In genomic region chr15:63981596-63982320, GRCh38 we compare ENCODE assay signal across 18 cellular contexts.
"Had no signal": no experiment of that assay in that cellular context is flagged by ENCODE, and none has a peak within 500 bp of the region (broad histone marks: within the 10 kb centered on the region; RNA-seq: fewer than 3 reads in every experiment).

No MANE protein-coding gene starts in this region.

- H3K36me3 ChIP-seq: lower lobe of right lung, pancreas, tibial artery, uterus had no signal

- FAIRE-seq: pancreas had no signal

- ATAC-seq: lower lobe of right lung; pancreas; stimulated activated naive B cell treated with anti-CD40 and anti-IgM and Interleukin-4, amounts not matched to agents 10 μg/mL and 1 μg/mL and 100 μg/mL, for 72 hours had no signal

- H3K9me3 Mint-ChIP-seq: activated B cell treated with CpG ODN at 0.5 μM for 24 hours; activated CD4-positive, alpha-beta T cell treated with anti-CD3 and anti-CD28 coated beads, Interleukin-2, amount 10 ng/mL, durations not matched to agents 7 days and 5 days; activated naive CD8-positive, alpha-beta T cell treated with anti-CD3 and anti-CD28 coated beads, Interleukin-2, amount 10 ng/mL, durations not matched to agents 7 days and 5 days; brain; stimulated activated naive B cell treated with anti-CD40 and anti-IgM and Interleukin-4, amounts not matched to agents 10 μg/mL and 1 μg/mL and 100 μg/mL, for 72 hours; T-helper 2 cell treated with Interferon-gamma antibody and Interleukin-4, amounts not matched to agents 5 μg/mL and 100 μg/mL, for 36 hours had no signal

- H3K4me3 ChIP-seq: lower lobe of right lung, pancreas, tibial artery, uterus had no signal

- H3K4me1 Mint-ChIP-seq: activated CD4-positive, alpha-beta T cell treated with anti-CD3 and anti-CD28 coated beads, Interleukin-2, amount 10 ng/mL, durations not matched to agents 7 days and 5 days; activated naive CD8-positive, alpha-beta T cell treated with anti-CD3 and anti-CD28 coated beads, Interleukin-2, amount 10 ng/mL, durations not matched to agents 7 days and 5 days had no signal

- H3K4me3 Mint-ChIP-seq: activated B cell treated with CpG ODN at 0.5 μM for 24 hours; activated CD4-positive, alpha-beta T cell treated with anti-CD3 and anti-CD28 coated beads, Interleukin-2, amount 10 ng/mL, durations not matched to agents 7 days and 5 days; activated naive CD8-positive, alpha-beta T cell treated with anti-CD3 and anti-CD28 coated beads, Interleukin-2, amount 10 ng/mL, durations not matched to agents 7 days and 5 days; mesothelial cell of epicardium; stimulated activated naive B cell treated with anti-CD40 and anti-IgM and Interleukin-4, amounts not matched to agents 10 μg/mL and 1 μg/mL and 100 μg/mL, for 72 hours; T-helper 2 cell treated with Interferon-gamma antibody and Interleukin-4, amounts not matched to agents 5 μg/mL and 100 μg/mL, for 36 hours had no signal

- H3K36me3 Mint-ChIP-seq: activated naive CD8-positive, alpha-beta T cell treated with anti-CD3 and anti-CD28 coated beads, Interleukin-2, amount 10 ng/mL, durations not matched to agents 7 days and 5 days; brain; mesothelial cell of epicardium; stimulated activated naive B cell treated with anti-CD40 and anti-IgM and Interleukin-4, amounts not matched to agents 10 μg/mL and 1 μg/mL and 100 μg/mL, for 72 hours had no signal

- H3K27ac ChIP-seq: pancreas, tibial artery, uterus had no signal

- H3K27me3 Mint-ChIP-seq: activated B cell treated with CpG ODN at 0.5 μM for 24 hours; brain; stimulated activated naive B cell treated with anti-CD40 and anti-IgM and Interleukin-4, amounts not matched to agents 10 μg/mL and 1 μg/mL and 100 μg/mL, for 72 hours had no signal

- DNase-seq: activated B cell treated with CpG ODN at 0.5 μM for 24 hours; activated CD4-positive, alpha-beta T cell treated with anti-CD3 and anti-CD28 coated beads, Interleukin-2, amount 10 ng/mL, durations not matched to agents 7 days and 5 days; activated naive CD4-positive, alpha-beta T cell; activated T-cell treated with anti-CD3 and anti-CD28 coated beads for 4 hours; cerebellar nuclear complex; erythroblast; hypothalamus; lower lobe of right lung; pancreas; stimulated activated CD4-positive, alpha-beta T cell treated with anti-CD3 and anti-CD28 coated beads, Interleukin-15, amount 100 ng/mL, for 24 hours; stimulated activated CD4-positive, alpha-beta T cell treated with anti-CD3 and anti-CD28 coated beads, Interleukin-4, amount 100 ng/mL, for 1 hour; stimulated activated naive B cell treated with anti-CD40 and anti-IgM and Interleukin-4, amounts not matched to agents 10 μg/mL and 1 μg/mL and 100 μg/mL, for 72 hours; tibial artery; uterus had no signal

- H3K27ac Mint-ChIP-seq: activated B cell treated with CpG ODN at 0.5 μM for 24 hours; activated CD4-positive, alpha-beta T cell treated with anti-CD3 and anti-CD28 coated beads, Interleukin-2, amount 10 ng/mL, durations not matched to agents 7 days and 5 days; activated naive CD8-positive, alpha-beta T cell treated with anti-CD3 and anti-CD28 coated beads, Interleukin-2, amount 10 ng/mL, durations not matched to agents 7 days and 5 days; mesothelial cell of epicardium; T-helper 2 cell treated with Interferon-gamma antibody and Interleukin-4, amounts not matched to agents 5 μg/mL and 100 μg/mL, for 36 hours had no signal

- H3K9me3 ChIP-seq: lower lobe of right lung, pancreas, tibial artery, uterus had no signal

- H3K27me3 ChIP-seq: pancreas, tibial artery, uterus had no signal
